Comparison of ENCODE assay signal across 27 cellular contexts in the genomic region with DNA sequence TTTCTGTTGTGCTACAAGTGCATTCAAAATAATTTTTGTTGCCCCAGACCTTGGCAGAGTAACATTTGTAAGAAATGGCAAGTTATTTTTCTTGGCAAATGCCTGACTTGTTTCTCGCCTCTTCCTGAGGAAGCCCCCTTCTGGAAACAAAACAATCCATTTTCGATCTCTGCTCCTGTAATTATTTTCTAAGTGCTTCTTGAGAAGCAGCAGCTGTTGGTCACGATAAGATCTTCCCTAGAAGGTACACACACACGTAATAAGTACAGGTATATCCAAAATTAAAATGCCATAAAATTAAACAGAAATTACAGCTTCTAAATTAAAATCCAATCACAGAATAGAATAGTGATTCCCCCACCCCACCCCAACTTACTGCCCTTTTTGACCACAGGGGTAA. TPM values are rescaled to one million over a fixed set of nuclear protein-coding genes. Genes with fewer than 3 reads are reported as not detected.
DNase-seq lines count a peak whose midpoint lies in the region; ATAC-seq, FAIRE-seq and TF ChIP-seq lines count a peak whose summit lies in the region.
"Had no signal": no experiment of that assay in that cellular context is flagged by ENCODE, and none has a peak within 500 bp of the region (broad histone marks: within the 10 kb centered on the region; RNA-seq: fewer than 3 reads in every experiment).

No MANE protein-coding gene starts in this region.

- intact Hi-C loops in body of pancreas (cut with DNase I) = no loop called here
- intact Hi-C loops in heart left ventricle (cut with DNase I) = no loop called here

- H3K27ac Mint-ChIP-seq in memory B cell = peak overlapping the region; percentile 58

- H3K9me3 Mint-ChIP-seq in memory B cell = no peaks in the 10 kb centered on the region
- H3K9me3 Mint-ChIP-seq: activated T-cell treated with anti-CD3 and anti-CD28 coated beads, Interleukin-2, amount 50 U/mL, for 4 hours; CD4-positive, alpha-beta memory T cell; neural crest cell had no signal

- H3K4me1 Mint-ChIP-seq in memory B cell = peaks cover 4% of the 10 kb centered on the region

- WGBS in body of pancreas, 2 donors = 33 to 43% methylated on average over 4 of the region's 4 CpGs
- 48 to 64% (median 55%) methylated on average over 4 of the region's 4 CpGs for WGBS in heart left ventricle, 4 donors

- TF ChIP-seq POLR2A in body of pancreas (IDR thresholded peaks at IDR 0.05) (no peak), heart left ventricle (IDR thresholded peaks at IDR 0.05) (no peak)

- FAIRE-seq in D721Med (lab: Jason Lieb, UNC) (peak; percentile 53), RCC 7860 (lab: Jason Lieb, UNC) (no peak)
- FAIRE-seq: astrocyte had no signal

- no peaks in the 10 kb centered on the region for H3K27me3 Mint-ChIP-seq in memory B cell
- H3K27me3 Mint-ChIP-seq: B cell; CD4-positive, alpha-beta memory T cell had no signal

- peaks cover 30% of the 10 kb centered on the region for H3K4me1 ChIP-seq in body of pancreas
- peaks cover 0 to 21% (median 10%) of the 10 kb centered on the region in 12 donors for H3K4me1 ChIP-seq in heart left ventricle
- H3K4me1 ChIP-seq: parathyroid adenoma, uterus had no signal

- peaks cover 0 to 2% of the 10 kb centered on the region in 2 donors for H3K36me3 ChIP-seq in body of pancreas (replicated peaks in 1 of 2; ENCODE audit: insufficient read depth in 1 of 2, low read depth in 2 of 2)
- peaks cover 0 to 52% (median 28%) of the 10 kb centered on the region in 9 donors for H3K36me3 ChIP-seq in heart left ventricle
- H3K36me3 ChIP-seq: uterus had no signal

- no peak overlapping the region for H3K4me3 ChIP-seq in body of pancreas
- no peak overlapping the region for H3K4me3 ChIP-seq in heart left ventricle
- H3K4me3 ChIP-seq: gastroesophageal sphincter, PC-9, smooth muscle cell, thoracic aorta, uterus had no signal

- no peak overlapping the region for H3K4me3 Mint-ChIP-seq in memory B cell
- H3K4me3 Mint-ChIP-seq: activated T-cell treated with anti-CD3 and anti-CD28 coated beads, Interleukin-2, amount 50 U/mL, for 4 hours; B cell; CD4-positive, alpha-beta memory T cell; neural crest cell had no signal

- ATAC-seq in body of pancreas (peak; percentile 45), memory B cell (ENCODE audit: low read depth) (no peak), heart left ventricle (no peak)
- ATAC-seq: activated T-cell treated with anti-CD3 and anti-CD28 coated beads, Interleukin-2, amount 50 U/mL, for 4 hours; gastroesophageal sphincter; Right ventricle myocardium inferior; stimulated activated naive CD8-positive, alpha-beta T cell treated with anti-CD3 and anti-CD28 coated beads, Interleukin-15, Interleukin-2, amounts not matched to agents 100 U/mL and 50 U/mL, for 24 hours had no signal

- no peak for DNase-seq in D721Med (ENCODE audit: insufficient read length, low spot score)
- peak; percentile 28 for DNase-seq in NCI-H1436 treated with DMSO at 0.1 percent for 48 hours (lab: John Stamatoyannopoulos, UW)
- DNase-seq in body of pancreas = peak in 2 of 4 donors; percentile 20 to 21
- no peak for DNase-seq in memory B cell (ENCODE audit: low spot score in 2 of 2)
- DNase-seq in RCC 7860 (ENCODE audit: low spot score) = no peak
- DNase-seq in AG20443 (ENCODE audit: low spot score) = no peak
- no peak for DNase-seq in heart left ventricle
- no peak for DNase-seq in islet precursor cell
- DNase-seq: activated gamma-delta T cell; activated T-cell treated with anti-CD3 and anti-CD28 coated beads, Interleukin-2, amount 50 U/mL, for 4 hours; CD4-positive, alpha-beta memory T cell; hypothalamus; mesenchymal stem cell; MM.1S; NCI-H2107; PC-9; stimulated activated CD4-positive, alpha-beta T cell treated with anti-CD3 and anti-CD28 coated beads, Interleukin-1b, Interleukin-23, amount 100 ng/mL, for 48 hours; stimulated activated naive CD8-positive, alpha-beta T cell treated with anti-CD3 and anti-CD28 coated beads, Interleukin-15, Interleukin-2, amounts not matched to agents 100 U/mL and 50 U/mL, for 24 hours; uterus had no signal

- TF ChIP-seq CTCF in D721Med (IDR thresholded peaks at IDR 0.05; ENCODE audit: insufficient read depth, missing control alignments) = no peak
- TF ChIP-seq CTCF in body of pancreas (IDR thresholded peaks at IDR 0.05) = no peak
- no peak for TF ChIP-seq CTCF in heart left ventricle (IDR thresholded peaks at IDR 0.05)

- peak overlapping the region; percentile 57 to 87 (median 78) for H3K27ac ChIP-seq in body of pancreas
- H3K27ac ChIP-seq in heart left ventricle = no peak overlapping the region
- H3K27ac ChIP-seq: gastroesophageal sphincter, parathyroid adenoma, PC-9, thoracic aorta, uterus had no signal

- peaks cover 19% of the 10 kb centered on the region for H3K36me3 Mint-ChIP-seq in memory B cell

- H3K27me3 ChIP-seq in body of pancreas = no peaks in the 10 kb centered on the region
- no peaks in the 10 kb centered on the region for H3K27me3 ChIP-seq in heart left ventricle
- H3K27me3 ChIP-seq: gastroesophageal sphincter, uterus had no signal

- H3K9me3 ChIP-seq in body of pancreas = no peaks in the 10 kb centered on the region
- H3K9me3 ChIP-seq in heart left ventricle = no peaks in the 10 kb centered on the region
- H3K9me3 ChIP-seq: gastroesophageal sphincter, thoracic aorta, uterus had no signal

RNA-seq across cellular contexts. Expression of a gene that starts 47.3 kb away (rescaled TPM):
- 10 to 100 TPM; 24.4 to 50.1 TPM for total RNA-seq in body of pancreas
- 10 to 100 TPM; 19.0 to 40.0 (median 30.9) TPM for total RNA-seq in heart left ventricle
- 10 to 100 TPM in 1 of 2 donors, 1 to 10 TPM in 1; 5.6 to 11.7 TPM for polyA plus RNA-seq in heart left ventricle

Comparison
In these comparisons a context has a peak if more than half of its experiments do, and no peak if none do; other contexts are left out.
1. H3K27ac ChIP-seq: peak in body of pancreas (4 of 4); none in heart left ventricle (0 of 12).